ENCODE assay signal across 18 cellular contexts in genomic region chr3:135078283-135078682, GRCh38.
"Had no signal": no experiment of that assay in that cellular context is flagged by ENCODE, and none has a peak within 500 bp of the region (broad histone marks: within the 10 kb centered on the region; RNA-seq: fewer than 3 reads in every experiment).

No MANE protein-coding gene starts in this region.

- H3K4me1 ChIP-seq: body of pancreas, esophagus squamous epithelium, gastroesophageal sphincter, left lung, prostate gland, upper lobe of right lung had no signal

- H3K27ac ChIP-seq: body of pancreas, cardiac muscle cell, esophagus squamous epithelium, gastroesophageal sphincter, heart left ventricle, left lung, prostate gland, upper lobe of right lung, VCaP had no signal

- DNase-seq: activated CD4-positive, alpha-beta T cell treated with anti-CD3 and anti-CD28 coated beads for 1 hour; activated CD4-positive, alpha-beta T cell treated with anti-CD3 and anti-CD28 coated beads, Interleukin-2, amount 50 U/mL, for 1 hour; activated CD8-positive, alpha-beta T cell treated with anti-CD3 and anti-CD28 coated beads, Interleukin-2, amount 10 ng/mL, durations not matched to agents 7 days and 5 days; activated gamma-delta T cell; anterior cingulate cortex; body of pancreas; effector CD8-positive, alpha-beta T cell; esophagus squamous epithelium; heart left ventricle; left lung; naive thymus-derived CD8-positive, alpha-beta T cell; stimulated activated CD4-positive, alpha-beta T cell treated with anti-CD3 and anti-CD28 coated beads, Interleukin-4, amount 100 ng/mL, for 1 hour; stimulated activated naive CD4-positive, alpha-beta T cell treated with Interleukin-2 at 50 U/mL for 16 hours; upper lobe of right lung had no signal

- H3K4me3 ChIP-seq: body of pancreas, cardiac muscle cell, esophagus squamous epithelium, gastroesophageal sphincter, heart left ventricle, left lung, prostate gland, upper lobe of right lung had no signal

- ATAC-seq: activated CD8-positive, alpha-beta T cell treated with anti-CD3 and anti-CD28 coated beads, Interleukin-2, amount 10 ng/mL, durations not matched to agents 7 days and 5 days; body of pancreas; gastroesophageal sphincter; heart left ventricle; left lung; naive thymus-derived CD8-positive, alpha-beta T cell; upper lobe of right lung had no signal

- H3K36me3 ChIP-seq: cardiac muscle cell, esophagus squamous epithelium, gastroesophageal sphincter, heart left ventricle, left lung, prostate gland, upper lobe of right lung had no signal

- H3K27me3 ChIP-seq: body of pancreas, esophagus squamous epithelium, gastroesophageal sphincter, heart left ventricle, left lung, upper lobe of right lung had no signal

- H3K9me3 ChIP-seq: body of pancreas, esophagus squamous epithelium, gastroesophageal sphincter, left lung, prostate gland, upper lobe of right lung had no signal
